Comparison of ENCODE assay signal across 22 cellular contexts in genomic region chr12:65372574-65372973, GRCh38.
"Had no signal": no experiment of that assay in that cellular context is flagged by ENCODE, and none has a peak within 500 bp of the region (broad histone marks: within the 10 kb centered on the region; RNA-seq: fewer than 3 reads in every experiment).

No MANE protein-coding gene starts in this region.

- H3K4me3 Mint-ChIP-seq: natural killer cell; neural crest cell; stimulated activated memory B cell treated with anti-CD40 and anti-IgM and Interleukin-4, amounts not matched to agents 10 μg/mL and 1 μg/mL and 100 μg/mL, for 72 hours; stimulated activated naive CD8-positive, alpha-beta T cell treated with anti-CD3 and anti-CD28 coated beads, Interleukin-15, Interleukin-2, amounts not matched to agents 100 ng/mL and 50 ng/mL, for 24 hours had no signal

- H3K27ac ChIP-seq: coronary artery, dorsolateral prefrontal cortex, spleen, thoracic aorta had no signal

- H3K36me3 ChIP-seq: spleen, thoracic aorta had no signal

- H3K4me1 ChIP-seq: spleen had no signal

- H3K27me3 ChIP-seq: dorsolateral prefrontal cortex, spleen had no signal

- H3K4me1 Mint-ChIP-seq: natural killer cell; stimulated activated memory B cell treated with anti-CD40 and anti-IgM and Interleukin-4, amounts not matched to agents 10 μg/mL and 1 μg/mL and 100 μg/mL, for 72 hours had no signal

- H3K27ac Mint-ChIP-seq: natural killer cell; stimulated activated memory B cell treated with anti-CD40 and anti-IgM and Interleukin-4, amounts not matched to agents 10 μg/mL and 1 μg/mL and 100 μg/mL, for 72 hours; stimulated activated naive CD8-positive, alpha-beta T cell treated with anti-CD3 and anti-CD28 coated beads, Interleukin-15, Interleukin-2, amounts not matched to agents 100 ng/mL and 50 ng/mL, for 24 hours had no signal

- H3K27me3 Mint-ChIP-seq: stimulated activated memory B cell treated with anti-CD40 and anti-IgM and Interleukin-4, amounts not matched to agents 10 μg/mL and 1 μg/mL and 100 μg/mL, for 72 hours had no signal

- H3K36me3 Mint-ChIP-seq: natural killer cell; stimulated activated memory B cell treated with anti-CD40 and anti-IgM and Interleukin-4, amounts not matched to agents 10 μg/mL and 1 μg/mL and 100 μg/mL, for 72 hours had no signal

- H3K9me3 Mint-ChIP-seq: natural killer cell; neural crest cell; stimulated activated memory B cell treated with anti-CD40 and anti-IgM and Interleukin-4, amounts not matched to agents 10 μg/mL and 1 μg/mL and 100 μg/mL, for 72 hours; stimulated activated naive CD8-positive, alpha-beta T cell treated with anti-CD3 and anti-CD28 coated beads, Interleukin-15, Interleukin-2, amounts not matched to agents 100 ng/mL and 50 ng/mL, for 24 hours had no signal

- H3K4me3 ChIP-seq: coronary artery, dorsolateral prefrontal cortex, spleen, thoracic aorta had no signal

- H3K9me3 ChIP-seq: spleen, thoracic aorta had no signal

- DNase-seq: dorsolateral prefrontal cortex; effector CD8-positive, alpha-beta T cell; foreskin melanocyte; head of caudate nucleus; hippocampal formation; kidney glomerular epithelial cell; mammary epithelial cell; natural killer cell; posterior cingulate gyrus; spleen; stimulated activated CD4-positive, alpha-beta T cell treated with anti-CD3 and anti-CD28 coated beads, Interleukin-15, amount 100 ng/mL, for 24 hours; stimulated activated CD4-positive, alpha-beta T cell treated with anti-CD3 and anti-CD28 coated beads, Interleukin-1b, Interleukin-23, amount 100 ng/mL, for 48 hours; stimulated activated CD4-positive, alpha-beta T cell treated with anti-CD3 and anti-CD28 coated beads, Interleukin-4, amount 100 ng/mL, for 24 hours; trophoblast cell had no signal

- ATAC-seq: esophagus mucosa; left lobe of liver; natural killer cell; sciatic nerve; stimulated activated memory B cell treated with anti-CD40 and anti-IgM and Interleukin-4, amounts not matched to agents 10 μg/mL and 1 μg/mL and 100 μg/mL, for 72 hours had no signal
